Comparison of ENCODE assay signal across 2 cellular contexts in genomic region chr11:9004310-9004945, GRCh38.
A peak's percentile ranks its signal among the peaks of the same experiment; 100 is the strongest.
TF ChIP-seq lines count a peak whose summit lies in the region.

No MANE protein-coding gene starts in this region.

TF ChIP-seq in K562, 482 proteins besides CTCF, POLR2A, EP300 and RAD21:
- TF ChIP-seq, protein P1, sequence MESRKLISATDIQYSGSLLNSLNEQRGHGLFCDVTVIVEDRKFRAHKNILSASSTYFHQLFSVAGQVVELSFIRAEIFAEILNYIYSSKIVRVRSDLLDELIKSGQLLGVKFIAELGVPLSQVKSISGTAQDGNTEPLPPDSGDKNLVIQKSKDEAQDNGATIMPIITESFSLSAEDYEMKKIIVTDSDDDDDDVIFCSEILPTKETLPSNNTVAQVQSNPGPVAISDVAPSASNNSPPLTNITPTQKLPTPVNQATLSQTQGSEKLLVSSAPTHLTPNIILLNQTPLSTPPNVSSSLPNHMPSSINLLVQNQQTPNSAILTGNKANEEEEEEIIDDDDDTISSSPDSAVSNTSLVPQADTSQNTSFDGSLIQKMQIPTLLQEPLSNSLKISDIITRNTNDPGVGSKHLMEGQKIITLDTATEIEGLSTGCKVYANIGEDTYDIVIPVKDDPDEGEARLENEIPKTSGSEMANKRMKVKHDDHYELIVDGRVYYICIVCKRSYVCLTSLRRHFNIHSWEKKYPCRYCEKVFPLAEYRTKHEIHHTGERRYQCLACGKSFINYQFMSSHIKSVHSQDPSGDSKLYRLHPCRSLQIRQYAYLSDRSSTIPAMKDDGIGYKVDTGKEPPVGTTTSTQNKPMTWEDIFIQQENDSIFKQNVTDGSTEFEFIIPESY (CRISPR knock-in tag; IDR thresholded peaks at IDR 0.05), result peak; percentile 48; the same call in 1 of the 2 replicates
- peak; percentile 72 for TF ChIP-seq USF2 (CRISPR knock-in tag; IDR thresholded peaks at IDR 0.05)
- TF ChIP-seq NELFE (IDR thresholded peaks at IDR 0.05; ENCODE audit: insufficient read depth, insufficient read length), result no peak
- no peak for TF ChIP-seq YY1 (IDR thresholded peaks at IDR 0.05; ENCODE audit: borderline replicate concordance in 1 of 3, control insufficient read depth in 1 of 3, extremely low read depth in 1 of 3, insufficient read depth in 3 of 3, insufficient read length in 1 of 3, insufficient replicate concordance in 2 of 3, low read depth in 1 of 3, low read length in 2 of 3)
- no peak for TF ChIP-seq PHTF2 (CRISPR knock-in tag; IDR thresholded peaks at IDR 0.05)
- no peak for TF ChIP-seq E2F3 (CRISPR knock-in tag; IDR thresholded peaks at IDR 0.05)
- TF ChIP-seq USF1 (CRISPR knock-in tag; IDR thresholded peaks at IDR 0.05), result no peak; the same call in 1 of the 2 replicates
- TF ChIP-seq, protein P2, sequence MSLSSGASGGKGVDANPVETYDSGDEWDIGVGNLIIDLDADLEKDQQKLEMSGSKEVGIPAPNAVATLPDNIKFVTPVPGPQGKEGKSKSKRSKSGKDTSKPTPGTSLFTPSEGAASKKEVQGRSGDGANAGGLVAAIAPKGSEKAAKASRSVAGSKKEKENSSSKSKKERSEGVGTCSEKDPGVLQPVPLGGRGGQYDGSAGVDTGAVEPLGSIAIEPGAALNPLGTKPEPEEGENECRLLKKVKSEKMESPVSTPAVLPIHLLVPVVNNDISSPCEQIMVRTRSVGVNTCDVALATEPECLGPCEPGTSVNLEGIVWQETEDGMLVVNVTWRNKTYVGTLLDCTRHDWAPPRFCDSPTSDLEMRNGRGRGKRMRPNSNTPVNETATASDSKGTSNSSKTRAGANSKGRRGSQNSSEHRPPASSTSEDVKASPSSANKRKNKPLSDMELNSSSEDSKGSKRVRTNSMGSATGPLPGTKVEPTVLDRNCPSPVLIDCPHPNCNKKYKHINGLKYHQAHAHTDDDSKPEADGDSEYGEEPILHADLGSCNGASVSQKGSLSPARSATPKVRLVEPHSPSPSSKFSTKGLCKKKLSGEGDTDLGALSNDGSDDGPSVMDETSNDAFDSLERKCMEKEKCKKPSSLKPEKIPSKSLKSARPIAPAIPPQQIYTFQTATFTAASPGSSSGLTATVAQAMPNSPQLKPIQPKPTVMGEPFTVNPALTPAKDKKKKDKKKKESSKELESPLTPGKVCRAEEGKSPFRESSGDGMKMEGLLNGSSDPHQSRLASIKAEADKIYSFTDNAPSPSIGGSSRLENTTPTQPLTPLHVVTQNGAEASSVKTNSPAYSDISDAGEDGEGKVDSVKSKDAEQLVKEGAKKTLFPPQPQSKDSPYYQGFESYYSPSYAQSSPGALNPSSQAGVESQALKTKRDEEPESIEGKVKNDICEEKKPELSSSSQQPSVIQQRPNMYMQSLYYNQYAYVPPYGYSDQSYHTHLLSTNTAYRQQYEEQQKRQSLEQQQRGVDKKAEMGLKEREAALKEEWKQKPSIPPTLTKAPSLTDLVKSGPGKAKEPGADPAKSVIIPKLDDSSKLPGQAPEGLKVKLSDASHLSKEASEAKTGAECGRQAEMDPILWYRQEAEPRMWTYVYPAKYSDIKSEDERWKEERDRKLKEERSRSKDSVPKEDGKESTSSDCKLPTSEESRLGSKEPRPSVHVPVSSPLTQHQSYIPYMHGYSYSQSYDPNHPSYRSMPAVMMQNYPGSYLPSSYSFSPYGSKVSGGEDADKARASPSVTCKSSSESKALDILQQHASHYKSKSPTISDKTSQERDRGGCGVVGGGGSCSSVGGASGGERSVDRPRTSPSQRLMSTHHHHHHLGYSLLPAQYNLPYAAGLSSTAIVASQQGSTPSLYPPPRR (CRISPR knock-in tag; IDR thresholded peaks at IDR 0.05; ENCODE audit: borderline replicate concordance), result no peak
- no peak for TF ChIP-seq NFE2 (IDR thresholded peaks at IDR 0.05; ENCODE audit: low read depth)

TF ChIP-seq in HepG2, 621 proteins besides CTCF, POLR2A, EP300 and RAD21 (continues in another document):
- TF ChIP-seq ZFP91 (CRISPR knock-in tag; IDR thresholded peaks at IDR 0.05; ENCODE audit: borderline replicate concordance), result peak; percentile 24; the same call in 1 of the 2 replicates
- TF ChIP-seq, protein P3, sequence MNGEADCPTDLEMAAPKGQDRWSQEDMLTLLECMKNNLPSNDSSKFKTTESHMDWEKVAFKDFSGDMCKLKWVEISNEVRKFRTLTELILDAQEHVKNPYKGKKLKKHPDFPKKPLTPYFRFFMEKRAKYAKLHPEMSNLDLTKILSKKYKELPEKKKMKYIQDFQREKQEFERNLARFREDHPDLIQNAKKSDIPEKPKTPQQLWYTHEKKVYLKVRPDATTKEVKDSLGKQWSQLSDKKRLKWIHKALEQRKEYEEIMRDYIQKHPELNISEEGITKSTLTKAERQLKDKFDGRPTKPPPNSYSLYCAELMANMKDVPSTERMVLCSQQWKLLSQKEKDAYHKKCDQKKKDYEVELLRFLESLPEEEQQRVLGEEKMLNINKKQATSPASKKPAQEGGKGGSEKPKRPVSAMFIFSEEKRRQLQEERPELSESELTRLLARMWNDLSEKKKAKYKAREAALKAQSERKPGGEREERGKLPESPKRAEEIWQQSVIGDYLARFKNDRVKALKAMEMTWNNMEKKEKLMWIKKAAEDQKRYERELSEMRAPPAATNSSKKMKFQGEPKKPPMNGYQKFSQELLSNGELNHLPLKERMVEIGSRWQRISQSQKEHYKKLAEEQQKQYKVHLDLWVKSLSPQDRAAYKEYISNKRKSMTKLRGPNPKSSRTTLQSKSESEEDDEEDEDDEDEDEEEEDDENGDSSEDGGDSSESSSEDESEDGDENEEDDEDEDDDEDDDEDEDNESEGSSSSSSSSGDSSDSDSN (CRISPR knock-in tag; IDR thresholded peaks at IDR 0.05), result peak; percentile 19; the same call in 1 of the 2 replicates
- TF ChIP-seq PATZ1 (CRISPR knock-in tag; IDR thresholded peaks at IDR 0.05), result no peak
- TF ChIP-seq PAX8 (CRISPR knock-in tag; IDR thresholded peaks at IDR 0.05; ENCODE audit: borderline replicate concordance), result 0 out of 2 replicates have a peak, but pooled peaks have one; percentile 54
- TF ChIP-seq, protein P4, sequence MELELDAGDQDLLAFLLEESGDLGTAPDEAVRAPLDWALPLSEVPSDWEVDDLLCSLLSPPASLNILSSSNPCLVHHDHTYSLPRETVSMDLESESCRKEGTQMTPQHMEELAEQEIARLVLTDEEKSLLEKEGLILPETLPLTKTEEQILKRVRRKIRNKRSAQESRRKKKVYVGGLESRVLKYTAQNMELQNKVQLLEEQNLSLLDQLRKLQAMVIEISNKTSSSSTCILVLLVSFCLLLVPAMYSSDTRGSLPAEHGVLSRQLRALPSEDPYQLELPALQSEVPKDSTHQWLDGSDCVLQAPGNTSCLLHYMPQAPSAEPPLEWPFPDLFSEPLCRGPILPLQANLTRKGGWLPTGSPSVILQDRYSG (CRISPR knock-in tag; IDR thresholded peaks at IDR 0.05), result no peak
- TF ChIP-seq ZNF354B (CRISPR knock-in tag; IDR thresholded peaks at IDR 0.05), result no peak
- 0 out of 2 replicates have a peak, but pooled peaks have one; percentile 7 for TF ChIP-seq ZNF709 (CRISPR knock-in tag; IDR thresholded peaks at IDR 0.05)
- peak; percentile 49; the same call in 1 of the 2 replicates for TF ChIP-seq ZNF556 (CRISPR knock-in tag; IDR thresholded peaks at IDR 0.05; ENCODE audit: borderline replicate concordance)
- no peak for TF ChIP-seq ZNF136 (CRISPR knock-in tag; IDR thresholded peaks at IDR 0.05; ENCODE audit: low read depth)
- 0 out of 2 replicates have a peak, but pooled peaks have one; percentile 5 for TF ChIP-seq HOXA3 (CRISPR knock-in tag; IDR thresholded peaks at IDR 0.05)
- no peak for TF ChIP-seq LCORL (IDR thresholded peaks at IDR 0.05)
- TF ChIP-seq LCORL (CRISPR knock-in tag; IDR thresholded peaks at IDR 0.05), result peak; percentile 23; the same call in 1 of the 2 replicates
- peak; percentile 31 for TF ChIP-seq ZNF687 (CRISPR knock-in tag; IDR thresholded peaks at IDR 0.05)
- TF ChIP-seq ZNF660 (CRISPR knock-in tag; IDR thresholded peaks at IDR 0.05; ENCODE audit: borderline replicate concordance, low read depth), result no peak
- TF ChIP-seq SNAPC2 (CRISPR knock-in tag; IDR thresholded peaks at IDR 0.05), result no peak
- TF ChIP-seq PRDM15 (CRISPR knock-in tag; IDR thresholded peaks at IDR 0.05), result peak; percentile 6; the same call in 1 of the 2 replicates
- no peak for TF ChIP-seq POLR2AphosphoS5 (IDR thresholded peaks at IDR 0.05; ENCODE audit: low read depth, low read length)
- 0 out of 2 replicates have a peak, but pooled peaks have one; percentile 12 for TF ChIP-seq MEIS2 (CRISPR knock-in tag; IDR thresholded peaks at IDR 0.05)
- TF ChIP-seq, protein P5, sequence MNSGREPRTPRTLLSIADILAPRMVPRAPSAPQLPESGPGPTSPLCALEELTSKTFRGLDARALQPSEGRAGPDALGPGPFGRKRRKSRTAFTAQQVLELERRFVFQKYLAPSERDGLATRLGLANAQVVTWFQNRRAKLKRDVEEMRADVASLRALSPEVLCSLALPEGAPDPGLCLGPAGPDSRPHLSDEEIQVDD (CRISPR knock-in tag; IDR thresholded peaks at IDR 0.05; ENCODE audit: borderline replicate concordance), result 0 out of 2 replicates have a peak, but pooled peaks have one; percentile 39
